Comparison of ENCODE assay signal across 1 cellular context in the genomic region with DNA sequence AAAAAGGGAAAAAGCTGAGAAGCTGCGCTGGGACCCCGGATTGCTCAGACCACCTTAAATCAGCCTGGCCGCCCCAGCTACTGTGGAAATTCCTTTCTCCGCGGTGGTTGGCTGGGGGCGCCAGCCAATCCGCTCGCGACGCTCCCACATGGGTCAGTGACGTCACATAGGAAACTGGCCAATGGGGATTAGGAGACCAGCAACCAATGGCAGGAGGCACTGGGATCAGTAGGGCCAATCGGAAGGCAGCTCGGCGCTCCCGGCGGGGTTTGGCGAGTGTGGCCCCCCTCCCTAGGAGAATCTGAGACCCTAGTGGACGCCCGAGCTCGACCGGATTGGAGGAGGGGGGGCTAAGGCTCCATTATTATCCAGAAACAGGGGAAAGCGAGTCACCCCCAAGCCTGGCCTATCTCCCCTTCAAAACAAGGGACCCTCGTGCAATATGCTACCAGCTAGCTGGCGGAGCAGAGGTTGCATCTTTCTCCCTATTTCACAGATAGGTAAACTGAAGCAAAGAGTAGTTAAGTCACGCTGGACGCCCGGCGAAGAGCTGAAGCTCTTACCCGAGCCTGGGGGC.
TF ChIP-seq lines count a peak whose summit lies in the region.

No MANE protein-coding gene starts in this region.

TF ChIP-seq in H1, 55 proteins besides CTCF, POLR2A, EP300 and RAD21:
- TF ChIP-seq CHD2 (IDR thresholded peaks at IDR 0.05; ENCODE audit: low read length) = peak; percentile 83
- TF ChIP-seq RBBP5 (IDR thresholded peaks at IDR 0.05; ENCODE audit: borderline replicate concordance, low read depth, low read length) = no peak
- TF ChIP-seq, protein P1, sequence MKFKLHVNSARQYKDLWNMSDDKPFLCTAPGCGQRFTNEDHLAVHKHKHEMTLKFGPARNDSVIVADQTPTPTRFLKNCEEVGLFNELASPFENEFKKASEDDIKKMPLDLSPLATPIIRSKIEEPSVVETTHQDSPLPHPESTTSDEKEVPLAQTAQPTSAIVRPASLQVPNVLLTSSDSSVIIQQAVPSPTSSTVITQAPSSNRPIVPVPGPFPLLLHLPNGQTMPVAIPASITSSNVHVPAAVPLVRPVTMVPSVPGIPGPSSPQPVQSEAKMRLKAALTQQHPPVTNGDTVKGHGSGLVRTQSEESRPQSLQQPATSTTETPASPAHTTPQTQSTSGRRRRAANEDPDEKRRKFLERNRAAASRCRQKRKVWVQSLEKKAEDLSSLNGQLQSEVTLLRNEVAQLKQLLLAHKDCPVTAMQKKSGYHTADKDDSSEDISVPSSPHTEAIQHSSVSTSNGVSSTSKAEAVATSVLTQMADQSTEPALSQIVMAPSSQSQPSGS (IDR thresholded peaks at IDR 0.05; ENCODE audit: low read length) = no peak
- TF ChIP-seq, protein P2, sequence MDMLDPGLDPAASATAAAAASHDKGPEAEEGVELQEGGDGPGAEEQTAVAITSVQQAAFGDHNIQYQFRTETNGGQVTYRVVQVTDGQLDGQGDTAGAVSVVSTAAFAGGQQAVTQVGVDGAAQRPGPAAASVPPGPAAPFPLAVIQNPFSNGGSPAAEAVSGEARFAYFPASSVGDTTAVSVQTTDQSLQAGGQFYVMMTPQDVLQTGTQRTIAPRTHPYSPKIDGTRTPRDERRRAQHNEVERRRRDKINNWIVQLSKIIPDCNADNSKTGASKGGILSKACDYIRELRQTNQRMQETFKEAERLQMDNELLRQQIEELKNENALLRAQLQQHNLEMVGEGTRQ (IDR thresholded peaks at IDR 0.05; ENCODE audit: low read length) = peak; percentile 9; the same call in 1 of the 2 replicates
- no peak for TF ChIP-seq TEAD4 (IDR thresholded peaks at IDR 0.05; ENCODE audit: low read depth, low read length)
- TF ChIP-seq CREB1 (IDR thresholded peaks at IDR 0.05) = peak; percentile 91
- peak; percentile 94 for TF ChIP-seq SP1 (IDR thresholded peaks at IDR 0.05; ENCODE audit: low read depth, low read length)
- no peak for TF ChIP-seq EZH2 (IDR thresholded peaks at IDR 0.05; ENCODE audit: low read depth, low read length, severe bottlenecking)
- peak; percentile 32; the same call in 1 of the 2 replicates for TF ChIP-seq EGR1 (IDR thresholded peaks at IDR 0.05; ENCODE audit: borderline replicate concordance, low read depth, low read length)
- peak; percentile 47 for TF ChIP-seq KDM4A (IDR thresholded peaks at IDR 0.05; ENCODE audit: low read depth, low read length, severe bottlenecking)
- no peak for TF ChIP-seq POU5F1 (IDR thresholded peaks at IDR 0.05; ENCODE audit: low read depth, low read length)
- TF ChIP-seq SIRT6 (IDR thresholded peaks at IDR 0.05; ENCODE audit: low read length) = no peak
- TF ChIP-seq TAF1 (IDR thresholded peaks at IDR 0.05; ENCODE audit: low read depth, low read length) = peak; percentile 54; the same call in 1 of the 2 replicates
- no peak for TF ChIP-seq CBX8 (IDR thresholded peaks at IDR 0.05; ENCODE audit: borderline replicate concordance, low read depth, low read length)
- TF ChIP-seq, protein P3, sequence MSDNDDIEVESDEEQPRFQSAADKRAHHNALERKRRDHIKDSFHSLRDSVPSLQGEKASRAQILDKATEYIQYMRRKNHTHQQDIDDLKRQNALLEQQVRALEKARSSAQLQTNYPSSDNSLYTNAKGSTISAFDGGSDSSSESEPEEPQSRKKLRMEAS (IDR thresholded peaks at IDR 0.05) = no peak
- peak; percentile 30 for TF ChIP-seq BACH1 (IDR thresholded peaks at IDR 0.05; ENCODE audit: low read length)
- no peak for TF ChIP-seq CHD1 (IDR thresholded peaks at IDR 0.05; ENCODE audit: low read depth, low read length)
- TF ChIP-seq, protein P4, sequence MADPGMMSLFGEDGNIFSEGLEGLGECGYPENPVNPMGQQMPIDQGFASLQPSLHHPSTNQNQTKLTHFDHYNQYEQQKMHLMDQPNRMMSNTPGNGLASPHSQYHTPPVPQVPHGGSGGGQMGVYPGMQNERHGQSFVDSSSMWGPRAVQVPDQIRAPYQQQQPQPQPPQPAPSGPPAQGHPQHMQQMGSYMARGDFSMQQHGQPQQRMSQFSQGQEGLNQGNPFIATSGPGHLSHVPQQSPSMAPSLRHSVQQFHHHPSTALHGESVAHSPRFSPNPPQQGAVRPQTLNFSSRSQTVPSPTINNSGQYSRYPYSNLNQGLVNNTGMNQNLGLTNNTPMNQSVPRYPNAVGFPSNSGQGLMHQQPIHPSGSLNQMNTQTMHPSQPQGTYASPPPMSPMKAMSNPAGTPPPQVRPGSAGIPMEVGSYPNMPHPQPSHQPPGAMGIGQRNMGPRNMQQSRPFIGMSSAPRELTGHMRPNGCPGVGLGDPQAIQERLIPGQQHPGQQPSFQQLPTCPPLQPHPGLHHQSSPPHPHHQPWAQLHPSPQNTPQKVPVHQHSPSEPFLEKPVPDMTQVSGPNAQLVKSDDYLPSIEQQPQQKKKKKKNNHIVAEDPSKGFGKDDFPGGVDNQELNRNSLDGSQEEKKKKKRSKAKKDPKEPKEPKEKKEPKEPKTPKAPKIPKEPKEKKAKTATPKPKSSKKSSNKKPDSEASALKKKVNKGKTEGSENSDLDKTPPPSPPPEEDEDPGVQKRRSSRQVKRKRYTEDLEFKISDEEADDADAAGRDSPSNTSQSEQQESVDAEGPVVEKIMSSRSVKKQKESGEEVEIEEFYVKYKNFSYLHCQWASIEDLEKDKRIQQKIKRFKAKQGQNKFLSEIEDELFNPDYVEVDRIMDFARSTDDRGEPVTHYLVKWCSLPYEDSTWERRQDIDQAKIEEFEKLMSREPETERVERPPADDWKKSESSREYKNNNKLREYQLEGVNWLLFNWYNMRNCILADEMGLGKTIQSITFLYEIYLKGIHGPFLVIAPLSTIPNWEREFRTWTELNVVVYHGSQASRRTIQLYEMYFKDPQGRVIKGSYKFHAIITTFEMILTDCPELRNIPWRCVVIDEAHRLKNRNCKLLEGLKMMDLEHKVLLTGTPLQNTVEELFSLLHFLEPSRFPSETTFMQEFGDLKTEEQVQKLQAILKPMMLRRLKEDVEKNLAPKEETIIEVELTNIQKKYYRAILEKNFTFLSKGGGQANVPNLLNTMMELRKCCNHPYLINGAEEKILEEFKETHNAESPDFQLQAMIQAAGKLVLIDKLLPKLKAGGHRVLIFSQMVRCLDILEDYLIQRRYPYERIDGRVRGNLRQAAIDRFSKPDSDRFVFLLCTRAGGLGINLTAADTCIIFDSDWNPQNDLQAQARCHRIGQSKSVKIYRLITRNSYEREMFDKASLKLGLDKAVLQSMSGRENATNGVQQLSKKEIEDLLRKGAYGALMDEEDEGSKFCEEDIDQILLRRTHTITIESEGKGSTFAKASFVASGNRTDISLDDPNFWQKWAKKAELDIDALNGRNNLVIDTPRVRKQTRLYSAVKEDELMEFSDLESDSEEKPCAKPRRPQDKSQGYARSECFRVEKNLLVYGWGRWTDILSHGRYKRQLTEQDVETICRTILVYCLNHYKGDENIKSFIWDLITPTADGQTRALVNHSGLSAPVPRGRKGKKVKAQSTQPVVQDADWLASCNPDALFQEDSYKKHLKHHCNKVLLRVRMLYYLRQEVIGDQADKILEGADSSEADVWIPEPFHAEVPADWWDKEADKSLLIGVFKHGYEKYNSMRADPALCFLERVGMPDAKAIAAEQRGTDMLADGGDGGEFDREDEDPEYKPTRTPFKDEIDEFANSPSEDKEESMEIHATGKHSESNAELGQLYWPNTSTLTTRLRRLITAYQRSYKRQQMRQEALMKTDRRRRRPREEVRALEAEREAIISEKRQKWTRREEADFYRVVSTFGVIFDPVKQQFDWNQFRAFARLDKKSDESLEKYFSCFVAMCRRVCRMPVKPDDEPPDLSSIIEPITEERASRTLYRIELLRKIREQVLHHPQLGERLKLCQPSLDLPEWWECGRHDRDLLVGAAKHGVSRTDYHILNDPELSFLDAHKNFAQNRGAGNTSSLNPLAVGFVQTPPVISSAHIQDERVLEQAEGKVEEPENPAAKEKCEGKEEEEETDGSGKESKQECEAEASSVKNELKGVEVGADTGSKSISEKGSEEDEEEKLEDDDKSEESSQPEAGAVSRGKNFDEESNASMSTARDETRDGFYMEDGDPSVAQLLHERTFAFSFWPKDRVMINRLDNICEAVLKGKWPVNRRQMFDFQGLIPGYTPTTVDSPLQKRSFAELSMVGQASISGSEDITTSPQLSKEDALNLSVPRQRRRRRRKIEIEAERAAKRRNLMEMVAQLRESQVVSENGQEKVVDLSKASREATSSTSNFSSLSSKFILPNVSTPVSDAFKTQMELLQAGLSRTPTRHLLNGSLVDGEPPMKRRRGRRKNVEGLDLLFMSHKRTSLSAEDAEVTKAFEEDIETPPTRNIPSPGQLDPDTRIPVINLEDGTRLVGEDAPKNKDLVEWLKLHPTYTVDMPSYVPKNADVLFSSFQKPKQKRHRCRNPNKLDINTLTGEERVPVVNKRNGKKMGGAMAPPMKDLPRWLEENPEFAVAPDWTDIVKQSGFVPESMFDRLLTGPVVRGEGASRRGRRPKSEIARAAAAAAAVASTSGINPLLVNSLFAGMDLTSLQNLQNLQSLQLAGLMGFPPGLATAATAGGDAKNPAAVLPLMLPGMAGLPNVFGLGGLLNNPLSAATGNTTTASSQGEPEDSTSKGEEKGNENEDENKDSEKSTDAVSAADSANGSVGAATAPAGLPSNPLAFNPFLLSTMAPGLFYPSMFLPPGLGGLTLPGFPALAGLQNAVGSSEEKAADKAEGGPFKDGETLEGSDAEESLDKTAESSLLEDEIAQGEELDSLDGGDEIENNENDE (IDR thresholded peaks at IDR 0.05; ENCODE audit: insufficient replicate concordance, low read length) = no peak
- TF ChIP-seq TCF12 (IDR thresholded peaks at IDR 0.05; ENCODE audit: low read depth, low read length) = no peak
- no peak for TF ChIP-seq SRF (IDR thresholded peaks at IDR 0.05; ENCODE audit: low read depth, low read length)
- TF ChIP-seq SP4 (IDR thresholded peaks at IDR 0.05; ENCODE audit: low read length) = peak; percentile 75
- 0 out of 2 replicates have a peak, but pooled peaks have one; percentile 25 for TF ChIP-seq YY1 (IDR thresholded peaks at IDR 0.05; ENCODE audit: low read depth, low read length)
- TF ChIP-seq HDAC2 (IDR thresholded peaks at IDR 0.05; ENCODE audit: borderline replicate concordance in 1 of 2, low read depth in 2 of 2, low read length in 2 of 2) = peak in 1 of 2 experiments; percentile 98; a peak in 1 of 4 replicates
- peak; percentile 100 for TF ChIP-seq KDM1A (IDR thresholded peaks at IDR 0.05; ENCODE audit: borderline replicate concordance, low read length)
- TF ChIP-seq BCL11A (IDR thresholded peaks at IDR 0.05; ENCODE audit: low read depth in 2 of 2, low read length in 2 of 2) = no peak
- no peak for TF ChIP-seq JUND (IDR thresholded peaks at IDR 0.05; ENCODE audit: low read length)
